26 cellular contexts compared by ENCODE assay signal in the genomic region with DNA sequence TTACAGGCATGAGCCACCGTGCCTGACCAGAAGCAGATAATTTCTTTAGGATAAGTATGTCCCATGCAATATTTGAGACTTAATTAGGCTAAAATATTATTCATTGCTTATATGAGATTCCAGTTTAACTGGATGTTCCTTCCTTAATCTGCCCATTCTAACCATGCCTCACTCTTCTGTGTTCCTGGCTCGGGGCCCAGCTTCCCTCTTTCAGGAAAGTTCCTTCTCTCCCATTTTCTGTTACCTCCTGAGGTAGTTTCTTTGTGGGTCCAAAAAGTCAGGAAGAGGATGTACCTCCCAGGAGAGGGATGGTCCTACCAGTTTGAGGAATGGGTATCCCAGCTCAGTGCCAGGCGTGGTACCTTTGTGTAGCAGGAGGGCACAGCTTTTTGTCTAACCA. TPM values are rescaled to one million over a fixed set of nuclear protein-coding genes. Genes with fewer than 3 reads are reported as not detected.
DNase-seq lines count a peak whose midpoint lies in the region; ATAC-seq and TF ChIP-seq lines count a peak whose summit lies in the region.
"Had no signal": no experiment of that assay in that cellular context is flagged by ENCODE, and none has a peak within 500 bp of the region (broad histone marks: within the 10 kb centered on the region; RNA-seq: fewer than 3 reads in every experiment).

No MANE protein-coding gene starts in this region.

- TF ChIP-seq CTCF in nephron progenitor cell (IDR thresholded peaks at IDR 0.05) (no peak), testis (IDR thresholded peaks at IDR 0.05) (no peak)
- no peak for TF ChIP-seq CTCF in activated CD8-positive, alpha-beta T cell treated with anti-CD3 and anti-CD28 coated beads for 36 hours (IDR thresholded peaks at IDR 0.05)

- POLR2A ChIA-PET in activated CD8-positive, alpha-beta T cell treated with anti-CD3 and anti-CD28 coated beads for 36 hours (lab: Charles Lee), result interaction anchor here (0.8 to 1.2 kb wide), 2 partner anchors 10 to 22 kb away, joined by 3 to 4 read pairs; no protein-coding TSS in a partner anchor

- no peak for TF ChIP-seq POLR2A in testis (IDR thresholded peaks at IDR 0.05)

- WGBS in esophagus, 2 donors, result 71 to 79% methylated on average over 3 of the region's 3 CpGs
- 90 to 100% methylated on average over 3 of the region's 3 CpGs for WGBS in testis, 2 donors

- peaks cover 10% of the 10 kb centered on the region for H3K4me1 Mint-ChIP-seq in activated naive CD4-positive, alpha-beta T cell treated with anti-CD3 and anti-CD28 coated beads, Interleukin-2, amount 10 ng/mL, durations not matched to agents 7 days and 5 days
- H3K4me1 Mint-ChIP-seq in nephron progenitor cell, result peaks cover 16% of the 10 kb centered on the region
- peaks cover 15% of the 10 kb centered on the region for H3K4me1 Mint-ChIP-seq in activated CD8-positive, alpha-beta T cell treated with anti-CD3 and anti-CD28 coated beads for 36 hours (ENCODE audit: low read depth)

- no peak for ATAC-seq in HG02870 (IDR thresholded peaks at IDR 0.05; ENCODE audit: unreplicated experiment)
- no peak for ATAC-seq in activated CD8-positive, alpha-beta T cell treated with anti-CD3 and anti-CD28 coated beads for 36 hours
- ATAC-seq: A549, foreskin keratinocyte, mucosa of descending colon had no signal

- no peaks in the 10 kb centered on the region for H3K9me3 Mint-ChIP-seq in activated naive CD4-positive, alpha-beta T cell treated with anti-CD3 and anti-CD28 coated beads, Interleukin-2, amount 10 ng/mL, durations not matched to agents 7 days and 5 days
- H3K9me3 Mint-ChIP-seq in nephron progenitor cell, result no peaks in the 10 kb centered on the region
- no peaks in the 10 kb centered on the region for H3K9me3 Mint-ChIP-seq in activated CD8-positive, alpha-beta T cell treated with anti-CD3 and anti-CD28 coated beads for 36 hours
- H3K9me3 Mint-ChIP-seq: activated naive CD4-positive, alpha-beta T cell treated with anti-CD3 and anti-CD28 coated beads, Interleukin-2, amount 50 U/mL, for 24 hours had no signal

- H3K4me3 ChIP-seq in esophagus (ENCODE audit: low read depth in 1 of 2, low read length in 2 of 2) (no peak overlapping the region), testis (no peak overlapping the region)
- H3K4me3 ChIP-seq: A549, coronary artery, mucosa of descending colon had no signal

- H3K4me1 ChIP-seq in esophagus (ENCODE audit: control insufficient read depth in 2 of 2, insufficient read depth in 2 of 2, low read length in 1 of 2) (peaks cover 10 to 34% of the 10 kb centered on the region in 2 donors), testis (peaks cover 11% of the 10 kb centered on the region)
- H3K4me1 ChIP-seq: A549, foreskin keratinocyte had no signal

- H3K27me3 ChIP-seq in esophagus (ENCODE audit: control insufficient read depth in 1 of 2, insufficient read depth in 2 of 2, low read length in 2 of 2) (no peaks in the 10 kb centered on the region), testis (no peaks in the 10 kb centered on the region)
- H3K27me3 ChIP-seq: foreskin keratinocyte, neutrophil had no signal

- H3K27ac Mint-ChIP-seq in activated naive CD4-positive, alpha-beta T cell treated with anti-CD3 and anti-CD28 coated beads, Interleukin-2, amount 10 ng/mL, durations not matched to agents 7 days and 5 days, result peak overlapping the region; percentile 63
- peak overlapping the region; percentile 53 for H3K27ac Mint-ChIP-seq in nephron progenitor cell
- no peak overlapping the region for H3K27ac Mint-ChIP-seq in activated CD8-positive, alpha-beta T cell treated with anti-CD3 and anti-CD28 coated beads for 36 hours

- CTCF ChIA-PET in activated naive CD4-positive, alpha-beta T cell treated with anti-CD3 and anti-CD28 coated beads, Interleukin-2, amount 10 ng/mL, durations not matched to agents 7 days and 5 days (lab: Charles Lee), result interaction anchor here (1.0 to 1.5 kb wide), 4 partner anchors 8 to 69 kb away, joined by 5 to 7 read pairs (median 5); no protein-coding TSS in a partner anchor
- CTCF ChIA-PET in activated CD8-positive, alpha-beta T cell treated with anti-CD3 and anti-CD28 coated beads for 36 hours (lab: Charles Lee), result interaction anchor here (0.7 to 1.7 kb wide), 3 partner anchors 19 to 52 kb away, joined by 3 to 5 read pairs (median 3); no protein-coding TSS in a partner anchor

- intact Hi-C loops in testis (cut with DNase I; ENCODE audit: low total_unique reads), result no loop called here
- intact Hi-C loops in activated CD8-positive, alpha-beta T cell treated with anti-CD3 and anti-CD28 coated beads for 36 hours (cut with micrococcal nuclease), result no loop called here

- no peaks in the 10 kb centered on the region for H3K27me3 Mint-ChIP-seq in activated naive CD4-positive, alpha-beta T cell treated with anti-CD3 and anti-CD28 coated beads, Interleukin-2, amount 10 ng/mL, durations not matched to agents 7 days and 5 days
- no peaks in the 10 kb centered on the region for H3K27me3 Mint-ChIP-seq in nephron progenitor cell (ENCODE audit: low read depth, poor library complexity)
- no peaks in the 10 kb centered on the region for H3K27me3 Mint-ChIP-seq in activated CD8-positive, alpha-beta T cell treated with anti-CD3 and anti-CD28 coated beads for 36 hours
- H3K27me3 Mint-ChIP-seq: activated naive CD4-positive, alpha-beta T cell treated with anti-CD3 and anti-CD28 coated beads, Interleukin-2, amount 50 U/mL, for 24 hours had no signal

- no peak overlapping the region for H3K4me3 Mint-ChIP-seq in activated naive CD4-positive, alpha-beta T cell treated with anti-CD3 and anti-CD28 coated beads, Interleukin-2, amount 10 ng/mL, durations not matched to agents 7 days and 5 days
- H3K4me3 Mint-ChIP-seq in nephron progenitor cell, result no peak overlapping the region
- no peak overlapping the region for H3K4me3 Mint-ChIP-seq in activated CD8-positive, alpha-beta T cell treated with anti-CD3 and anti-CD28 coated beads for 36 hours
- H3K4me3 Mint-ChIP-seq: activated naive CD4-positive, alpha-beta T cell treated with anti-CD3 and anti-CD28 coated beads, Interleukin-2, amount 50 U/mL, for 24 hours had no signal

- DNase-seq in activated naive CD4-positive, alpha-beta T cell treated with anti-CD3 and anti-CD28 coated beads, Interleukin-2, amount 10 ng/mL, durations not matched to agents 7 days and 5 days, result no peak
- DNase-seq in activated naive CD4-positive, alpha-beta T cell (lab: John Stamatoyannopoulos, UW), result no peak
- DNase-seq in nephron progenitor cell, result no peak
- no peak for DNase-seq in testis
- DNase-seq in activated CD8-positive, alpha-beta T cell treated with anti-CD3 and anti-CD28 coated beads for 36 hours, result no peak
- no peak for DNase-seq in NOMO-1 treated with dmso at 0.1 percent for 144 hours (lab: John Stamatoyannopoulos, UW; ENCODE audit: unreplicated experiment)
- DNase-seq: activated CD4-positive, alpha-beta T cell treated with anti-CD3 and anti-CD28 coated beads, Interleukin-2, amount 50 U/mL, for 4 hours; DMS 273 treated with DMSO at 0.1 percent for 48 hours; foreskin keratinocyte; GF-D8; IMR-90; MM.1S; mucosa of descending colon; NCI-H146; OCI-M1; retina; stimulated activated naive CD4-positive, alpha-beta T cell treated with Interleukin-2 at 50 U/mL for 16 hours; T-helper 1 cell; WERI-Rb-1 had no signal

- peak overlapping the region; percentile 88 to 97 for H3K27ac ChIP-seq in esophagus (ENCODE audit: low read depth in 2 of 2, low read length in 1 of 2)
- peak overlapping the region; percentile 9 to 58 for H3K27ac ChIP-seq in testis
- H3K27ac ChIP-seq: A549, foreskin keratinocyte, HL-60, neutrophil, WERI-Rb-1 had no signal

- H3K36me3 ChIP-seq in esophagus (ENCODE audit: control insufficient read depth in 2 of 2, insufficient read depth in 2 of 2, low read length in 1 of 2), result peaks cover 15 to 17% of the 10 kb centered on the region in 2 donors
- no peaks in the 10 kb centered on the region for H3K36me3 ChIP-seq in testis (ENCODE audit: low read depth, missing control alignments)

- H3K9me3 ChIP-seq in esophagus (ENCODE audit: control insufficient read depth in 2 of 2, insufficient read depth in 1 of 2, low read depth in 1 of 2, low read length in 1 of 2) (no peaks in the 10 kb centered on the region), testis (no peaks in the 10 kb centered on the region)
- H3K9me3 ChIP-seq: A549, mucosa of descending colon, neutrophil had no signal

- H3K36me3 Mint-ChIP-seq in activated naive CD4-positive, alpha-beta T cell treated with anti-CD3 and anti-CD28 coated beads, Interleukin-2, amount 10 ng/mL, durations not matched to agents 7 days and 5 days, result peaks cover 7% of the 10 kb centered on the region
- peaks cover 15% of the 10 kb centered on the region for H3K36me3 Mint-ChIP-seq in nephron progenitor cell (ENCODE audit: low read depth)
- no peaks in the 10 kb centered on the region for H3K36me3 Mint-ChIP-seq in activated CD8-positive, alpha-beta T cell treated with anti-CD3 and anti-CD28 coated beads for 36 hours (ENCODE audit: low read depth)
- H3K36me3 Mint-ChIP-seq: activated naive CD4-positive, alpha-beta T cell treated with anti-CD3 and anti-CD28 coated beads, Interleukin-2, amount 50 U/mL, for 24 hours had no signal

RNA-seq across cellular contexts. Expression of a gene that starts 23.3 kb away (rescaled TPM):
- polyA plus RNA-seq in esophagus, result 10 to 100 TPM; 18.2 to 26.3 TPM
- total RNA-seq in testis, result 10 to 100 TPM; 57.2 to 76.0 TPM
- polyA plus RNA-seq in testis (ENCODE audit: insufficient read depth, low read depth, low replicate concordance), result 66.7 TPM
- total RNA-seq in activated CD8-positive, alpha-beta T cell treated with anti-CD3 and anti-CD28 coated beads for 36 hours, result 10 to 100 TPM; 26.4 to 26.6 TPM

RNA-seq across cellular contexts. Expression of a gene that starts 36.3 kb away (rescaled TPM):
- polyA plus RNA-seq in esophagus, result 10 to 100 TPM; 21.0 to 22.4 TPM
- total RNA-seq in testis, result 10 to 100 TPM; 15.0 to 20.4 TPM
- polyA plus RNA-seq in testis (ENCODE audit: insufficient read depth, low read depth, low replicate concordance), result 10.2 TPM
- total RNA-seq in activated CD8-positive, alpha-beta T cell treated with anti-CD3 and anti-CD28 coated beads for 36 hours, result 100 to 1,000 TPM; 136 to 144 TPM

RNA-seq across cellular contexts. Expression of a gene that starts 42.9 kb away (rescaled TPM):
- 10 to 100 TPM; 27.9 to 29.5 TPM for polyA plus RNA-seq in esophagus
- total RNA-seq in testis, result 10 to 100 TPM; 31.9 to 50.7 TPM
- polyA plus RNA-seq in testis (ENCODE audit: insufficient read depth, low read depth, low replicate concordance), result 32.1 TPM
- total RNA-seq in activated CD8-positive, alpha-beta T cell treated with anti-CD3 and anti-CD28 coated beads for 36 hours, result 10 to 100 TPM; 43.4 to 50.7 TPM

RNA-seq across cellular contexts. Expression of a gene that starts 47.3 kb away (rescaled TPM):
- polyA plus RNA-seq in esophagus (10 to 100 TPM; 65.1 to 65.9 TPM), testis (ENCODE audit: insufficient read depth, low read depth, low replicate concordance) (217 TPM)
- 100 to 1,000 TPM in 1 of 2 donors, 10 to 100 TPM in 1; 96.1 to 127 TPM for total RNA-seq in testis
- total RNA-seq in activated CD8-positive, alpha-beta T cell treated with anti-CD3 and anti-CD28 coated beads for 36 hours, result 10 to 100 TPM; 54.4 to 58.5 TPM

Comparison
In these comparisons a context has a peak if more than half of its experiments do, and no peak if none do; other contexts are left out.
1. RNA of a gene that starts 36.3 kb away (total RNA-seq): 136 to 144 TPM in activated CD8-positive, alpha-beta T cell treated with anti-CD3 and anti-CD28 coated beads for 36 hours; 15.0 to 20.4 TPM in testis; every median in the first group is over 4 times any median in the second.